ENCODE assay signal across 12 cellular contexts in the genomic region with DNA sequence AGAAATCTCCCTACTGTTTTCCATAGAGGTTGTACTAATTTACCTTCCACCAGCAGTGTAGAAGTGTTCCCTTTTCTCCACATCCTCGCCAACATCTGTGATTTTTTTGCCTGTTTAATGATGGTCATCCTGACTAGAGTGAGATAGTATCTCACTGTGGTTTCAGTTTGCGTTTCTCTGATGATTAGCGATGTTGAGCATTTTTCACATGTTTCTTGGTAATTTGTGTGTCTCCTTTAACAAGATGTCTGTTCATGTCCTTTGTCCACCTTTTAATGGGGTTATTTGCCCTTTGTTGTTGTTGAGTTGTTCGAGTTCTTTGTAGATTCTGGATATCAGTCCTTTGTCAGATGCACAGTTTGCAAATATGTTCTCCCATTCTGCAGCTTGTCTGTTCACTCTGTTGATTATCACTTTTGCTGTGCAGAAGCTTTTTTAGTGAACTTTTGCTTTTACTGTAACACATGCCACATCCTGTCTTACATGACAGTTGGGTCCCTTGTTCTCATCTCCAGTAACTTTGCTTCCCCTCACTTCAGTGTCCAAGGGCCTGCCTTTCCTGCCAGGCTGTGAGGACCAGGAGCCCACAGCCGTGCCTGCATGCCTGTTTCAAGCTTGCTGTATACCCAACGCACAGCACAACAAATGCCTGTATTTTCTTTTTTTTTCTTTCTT.
DNase-seq lines count a peak whose midpoint lies in the region; ATAC-seq, FAIRE-seq and TF ChIP-seq lines count a peak whose summit lies in the region.
"Had no signal": no experiment of that assay in that cellular context is flagged by ENCODE, and none has a peak within 500 bp of the region (broad histone marks: within the 10 kb centered on the region; RNA-seq: fewer than 3 reads in every experiment).

No MANE protein-coding gene starts in this region.

- H3K9me3 Mint-ChIP-seq in CD4-positive, alpha-beta T cell, result no peaks in the 10 kb centered on the region

- peaks cover 33% of the 10 kb centered on the region for H3K4me1 Mint-ChIP-seq in CD4-positive, alpha-beta T cell (ENCODE audit: low read depth)

- CTCF ChIA-PET in CD4-positive, alpha-beta T cell (lab: Charles Lee), result interaction anchor here (0.7 kb wide), 1 partner anchor 283 kb away, joined by 4 read pairs; no protein-coding TSS in a partner anchor

- POLR2A ChIA-PET in CD4-positive, alpha-beta T cell (lab: Charles Lee), result interaction anchor here (0.7 to 1.6 kb wide), 4 partner anchors 16 to 396 kb away, joined by 3 to 8 read pairs (median 4); a partner anchor contains a TSS

- H3K4me3 Mint-ChIP-seq in CD4-positive, alpha-beta T cell, result peak overlapping the region; percentile 80

- no peaks in the 10 kb centered on the region for H3K36me3 ChIP-seq in kidney (ENCODE audit: control insufficient read depth in 1 of 2, insufficient read depth in 2 of 2, low read length in 2 of 2)
- H3K36me3 ChIP-seq: ascending aorta, ovary had no signal

- no peaks in the 10 kb centered on the region for H3K36me3 Mint-ChIP-seq in CD4-positive, alpha-beta T cell (ENCODE audit: low read depth)

- peak in 3 of 10 experiments; percentile 17 to 46 (median 17) for DNase-seq in CD4-positive, alpha-beta T cell
- peak; percentile 23 to 26 for DNase-seq in activated T-cell treated with anti-CD3 and anti-CD28 coated beads, Interleukin-2, amount 50 U/mL, for 48 hours
- DNase-seq in NCI-H2081 (lab: John Stamatoyannopoulos, UW), result no peak
- no peak for DNase-seq in kidney
- no peak for DNase-seq in DMS79 (lab: John Stamatoyannopoulos, UW)
- no peak for DNase-seq in SW 1271 (lab: John Stamatoyannopoulos, UW)
- DNase-seq: COR-L47, NCI-H1092, ovary had no signal

- peak; percentile 65 for ATAC-seq in CD4-positive, alpha-beta T cell (ENCODE audit: poor library complexity)
- ATAC-seq in GM19397 (IDR thresholded peaks at IDR 0.05; ENCODE audit: unreplicated experiment) (peak; percentile 45), HG03175 (IDR thresholded peaks at IDR 0.05; ENCODE audit: unreplicated experiment) (peak; percentile 65)

- H3K27me3 Mint-ChIP-seq in CD4-positive, alpha-beta T cell, result no peaks in the 10 kb centered on the region

- peak overlapping the region; percentile 26 for H3K27ac ChIP-seq in CD4-positive, alpha-beta T cell (ENCODE audit: low read depth, low read length)
- H3K27ac ChIP-seq in kidney (ENCODE audit: low read depth in 2 of 2, low read length in 2 of 2), result no peak overlapping the region
- H3K27ac ChIP-seq: ascending aorta, ovary had no signal

- H3K4me3 ChIP-seq in kidney (ENCODE audit: low read length in 2 of 2), result no peak overlapping the region
- H3K4me3 ChIP-seq: ascending aorta, ovary had no signal

- no peak overlapping the region for H3K9ac ChIP-seq in kidney (ENCODE audit: low read length in 2 of 2)

- H3K27ac Mint-ChIP-seq in CD4-positive, alpha-beta T cell, result peak overlapping the region; percentile 78

- no peaks in the 10 kb centered on the region for H3K9me3 ChIP-seq in CD4-positive, alpha-beta T cell (ENCODE audit: control insufficient read depth, low read length)
- no peaks in the 10 kb centered on the region for H3K9me3 ChIP-seq in kidney (ENCODE audit: control insufficient read depth in 1 of 2, low read length in 2 of 2)
- H3K9me3 ChIP-seq: ascending aorta, ovary had no signal

- no peaks in the 10 kb centered on the region for H3K27me3 ChIP-seq in CD4-positive, alpha-beta T cell (ENCODE audit: control insufficient read depth, insufficient read depth, low read length)
- H3K27me3 ChIP-seq: ascending aorta, ovary had no signal

- peaks cover 0 to 4% of the 10 kb centered on the region in 2 donors for H3K4me1 ChIP-seq in kidney (ENCODE audit: control insufficient read depth in 1 of 2, insufficient read depth in 1 of 2, low read depth in 1 of 2, low read length in 2 of 2)
- H3K4me1 ChIP-seq: ascending aorta had no signal

- no peak for TF ChIP-seq CTCF in CD4-positive, alpha-beta T cell (IDR thresholded peaks at IDR 0.05)
- TF ChIP-seq CTCF in kidney (IDR thresholded peaks at IDR 0.05; ENCODE audit: borderline replicate concordance, extremely low read depth, insufficient read depth), result no peak

- no peak for FAIRE-seq in kidney (lab: Jason Lieb, UNC)

- intact Hi-C loops in CD4-positive, alpha-beta T cell (cut with DNase I, micrococcal nuclease), result no loop called here
- intact Hi-C loops in kidney (cut with DNase I), result no loop called here

Comparison
In these comparisons a context has a peak if more than half of its experiments do, and no peak if none do; other contexts are left out.
1. DNase-seq: peak in activated T-cell treated with anti-CD3 and anti-CD28 coated beads, Interleukin-2, amount 50 U/mL, for 48 hours (2 of 2); none in NCI-H2081 (0 of 2), kidney (single experiment), DMS79 (single experiment) and SW 1271 (0 of 2).
2. Peak in every context shown above with its lines, with median percentiles within 50 percentile points of each other: ATAC-seq.